Comparison of ENCODE assay signal across 8 cellular contexts in the genomic region with DNA sequence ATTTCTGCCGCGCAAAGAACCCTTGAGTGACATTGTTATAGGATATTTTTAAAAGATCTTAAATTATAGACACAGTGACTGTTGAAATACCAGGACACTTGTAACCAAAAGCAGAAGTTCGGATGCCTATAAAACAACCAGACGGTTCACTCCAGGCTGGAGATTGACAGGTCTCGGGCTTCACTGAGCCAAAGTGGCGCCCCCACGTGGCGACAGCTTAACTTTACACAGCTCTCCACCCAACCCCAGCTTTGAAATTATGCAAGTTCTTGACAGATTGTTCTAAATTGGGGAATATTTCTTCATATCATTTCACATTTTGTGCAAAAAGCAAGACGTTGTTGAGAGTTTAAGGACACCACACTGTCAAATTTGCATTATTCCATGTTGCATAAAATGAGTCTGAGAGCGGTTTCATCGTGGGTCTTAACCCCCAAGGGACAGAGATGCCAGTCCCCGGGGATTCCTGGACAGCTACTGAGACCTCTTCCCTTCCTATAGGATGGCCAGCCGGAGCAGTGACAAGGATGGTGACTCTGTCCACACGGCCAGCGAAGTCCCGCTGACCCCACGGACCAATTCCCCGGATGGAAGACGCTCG. TPM values are rescaled to one million over a fixed set of nuclear protein-coding genes. Genes with fewer than 3 reads are reported as not detected.
DNase-seq lines count a peak whose midpoint lies in the region; ATAC-seq and TF ChIP-seq lines count a peak whose summit lies in the region.

No MANE protein-coding gene starts in this region.

- peak; percentile 92 for TF ChIP-seq CTCF in HFFc6 (IDR thresholded peaks at IDR 0.05)
- TF ChIP-seq CTCF in dorsolateral prefrontal cortex (IDR thresholded peaks at IDR 0.05 in 54 of 56, conservative IDR thresholded peaks at IDR 0.05 in 2 of 56; ENCODE audit: low read depth in 1 of 56, partially characterized antibody in 56 of 56), result peak; percentile 35 to 71 (median 60)
- peak; percentile 39 to 64 (median 51) for TF ChIP-seq CTCF in testis (IDR thresholded peaks at IDR 0.05)

- H3K4me1 ChIP-seq in testis, result no peaks in the 10 kb centered on the region

- H3K27ac ChIP-seq in dorsolateral prefrontal cortex (peak overlapping the region in 7 of 59 donors; percentile 1 to 27 (median 19)), testis (no peak overlapping the region)

- H3K27me3 ChIP-seq in dorsolateral prefrontal cortex (peaks cover 0 to 9% (median 0%) of the 10 kb centered on the region in 45 donors), testis (no peaks in the 10 kb centered on the region)

- H3K36me3 Mint-ChIP-seq in HFFc6 (ENCODE audit: low read depth) (no peaks in the 10 kb centered on the region), memory B cell (no peaks in the 10 kb centered on the region)

- H3K27ac Mint-ChIP-seq in HFFc6 (no peak overlapping the region), memory B cell (no peak overlapping the region)

- H3K4me3 Mint-ChIP-seq in HFFc6 (no peak overlapping the region), memory B cell (no peak overlapping the region)

- H3K27me3 Mint-ChIP-seq in HFFc6 (ENCODE audit: insufficient read depth) (peaks cover 23% of the 10 kb centered on the region), memory B cell (peaks cover 5% of the 10 kb centered on the region)

- peak overlapping the region in 20 of 59 donors; percentile 4 to 48 (median 28) for H3K4me3 ChIP-seq in dorsolateral prefrontal cortex
- H3K4me3 ChIP-seq in testis, result no peak overlapping the region

- 46 to 60% methylated on average over 20 of the region's 20 CpGs for WGBS in testis, 2 donors

- DNase-seq in D341Med (ENCODE audit: low spot score), result peak; percentile 55
- peak; percentile 28 for DNase-seq in HFFc6
- peak; percentile 57 for DNase-seq in SKM-1 (lab: John Stamatoyannopoulos, UW; ENCODE audit: unreplicated experiment)
- peak in 6 of 10 donors; percentile 43 to 63 (median 58) for DNase-seq in dorsolateral prefrontal cortex
- DNase-seq in memory B cell (ENCODE audit: low spot score in 2 of 2), result peak; percentile 44 to 51
- DNase-seq in testis, result peak; percentile 76

- H3K4me1 Mint-ChIP-seq in HFFc6 (ENCODE audit: low read depth), result no peaks in the 10 kb centered on the region
- peaks cover 5% of the 10 kb centered on the region for H3K4me1 Mint-ChIP-seq in memory B cell

- intact Hi-C loops in dorsolateral prefrontal cortex (cut with DNase I), result no loop called here
- intact Hi-C loops in testis (cut with DNase I; ENCODE audit: low total_unique reads), result no loop called here

- TF ChIP-seq POLR2A in testis (IDR thresholded peaks at IDR 0.05), result no peak

- no peaks in the 10 kb centered on the region for H3K9me3 Mint-ChIP-seq in HFFc6
- H3K9me3 Mint-ChIP-seq in memory B cell, result no peaks in the 10 kb centered on the region

- H3K36me3 ChIP-seq in testis (ENCODE audit: low read depth, missing control alignments), result no peaks in the 10 kb centered on the region

- peak; percentile 87 for ATAC-seq in memory B cell (ENCODE audit: low read depth)
- no peak for ATAC-seq in HG02973 (IDR thresholded peaks at IDR 0.05; ENCODE audit: unreplicated experiment)
- no peak for ATAC-seq in GM21619 (IDR thresholded peaks at IDR 0.05; ENCODE audit: unreplicated experiment)

- H3K9me3 ChIP-seq in testis, result no peaks in the 10 kb centered on the region

RNA-seq across cellular contexts. Expression of a gene that starts 11.9 kb away (rescaled TPM):
- not detected for total RNA-seq in HFFc6 (2021; fragmentation: NEBNext Ultra II Directional; extraction: Animal tissue kit (Norgen Biotek cat#: 25700))
- 10 to 100 TPM; 10.7 to 47.8 (median 28.1) TPM for total RNA-seq in dorsolateral prefrontal cortex
- total RNA-seq in testis, result 1 to 10 TPM; 3.1 to 3.7 TPM
- 0.75 TPM for polyA plus RNA-seq in testis (ENCODE audit: insufficient read depth, low read depth, low replicate concordance)

Comparison
In these comparisons a context has a peak if more than half of its experiments do, and no peak if none do; other contexts are left out.
1. RNA of a gene that starts 11.9 kb away (total RNA-seq): 10.7 to 47.8 TPM in dorsolateral prefrontal cortex and 3.1 to 3.7 TPM in testis; not detected in HFFc6; every median in the first group is over 4 times any median in the second.
2. Peak in every context shown above with its lines, with median percentiles within 50 percentile points of each other: DNase-seq and CTCF ChIP-seq.